In the genomic region with DNA sequence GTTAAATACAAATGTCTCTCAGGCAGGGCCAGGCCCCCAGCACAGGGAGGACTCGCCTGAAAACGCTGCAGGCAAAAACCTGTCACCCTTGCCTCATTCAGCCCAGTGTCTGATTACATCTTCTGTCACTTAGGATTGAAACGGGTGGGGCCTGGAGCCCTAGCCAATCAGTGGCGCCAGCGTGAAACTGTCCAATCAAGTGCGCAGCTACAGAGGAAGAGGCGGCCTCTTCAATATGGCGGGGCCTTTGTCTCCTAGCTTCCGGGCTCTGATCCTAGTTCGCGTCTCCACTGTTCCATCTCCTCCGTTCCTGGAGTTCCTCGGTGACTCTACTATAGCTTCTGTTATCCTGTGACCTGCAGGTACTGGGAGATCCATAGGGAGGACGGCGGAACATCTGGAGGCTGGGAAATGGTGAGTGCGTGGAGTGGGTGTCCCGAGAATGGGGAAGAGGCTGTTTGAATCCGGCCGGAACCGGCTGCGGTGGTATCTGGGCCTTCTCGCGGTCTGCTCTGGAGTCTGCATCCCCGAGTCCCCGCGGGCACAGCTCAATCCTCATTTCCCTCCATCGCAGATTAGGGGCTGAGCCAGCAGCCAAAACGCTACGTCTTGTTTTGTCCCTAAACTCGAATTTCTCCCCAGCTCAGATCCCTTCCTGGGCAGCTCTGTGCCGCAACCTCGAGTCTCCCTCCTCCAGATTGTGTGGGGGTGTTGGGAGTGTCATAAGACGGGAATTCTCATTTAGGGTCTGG, we compare ENCODE assay signal across 8 cellular contexts. TPM values are rescaled to one million over a fixed set of nuclear protein-coding genes. Genes with fewer than 3 reads are reported as not detected.
DNase-seq lines count a peak whose midpoint lies in the region; ATAC-seq and TF ChIP-seq lines count a peak whose summit lies in the region.

TSS of gene ZNF736 (plus strand) at position 222 of the 752 bp plus-strand sequence. CDS start at position 412, 190 bp downstream.

- peaks cover 16 to 50% (median 36%) of the 10 kb centered on the region in 4 donors for H3K4me1 Mint-ChIP-seq in CD4-positive, alpha-beta memory T cell

- CTCF ChIA-PET in CD4-positive, alpha-beta memory T cell (lab: Charles Lee; ENCODE audit: partially characterized antibody), result interaction anchor here (1.0 to 1.7 kb wide), 3 partner anchors 8 to 481 kb away, joined by 3 read pairs; partner anchors contain the start of gene ZNF138
- CTCF ChIA-PET in activated CD8-positive, alpha-beta memory T cell treated with anti-CD3 and anti-CD28 coated beads for 36 hours (lab: Charles Lee), result interaction anchor here (0.6 to 1.7 kb wide), 2 partner anchors 192 to 249 kb away, joined by 4 to 5 read pairs; partner anchors contain the start of gene ZNF680

- intact Hi-C loops in CD4-positive, alpha-beta memory T cell (cut with micrococcal nuclease), result loop anchor here (1.0 to 2.0 kb wide), 5 partner anchors 249 to 481 kb away; partner anchors contain the start of genes ZNF107, ZNF138 and ZNF680
- intact Hi-C loops in mucosa of descending colon (cut with DNase I, micrococcal nuclease), result no loop called here

- peaks cover 0 to 3% (median 0%) of the 10 kb centered on the region in 8 donors for H3K9me3 Mint-ChIP-seq in CD4-positive, alpha-beta memory T cell

- peaks cover 10 to 20% of the 10 kb centered on the region in 2 donors for H3K36me3 Mint-ChIP-seq in CD4-positive, alpha-beta memory T cell

- peaks cover 27% of the 10 kb centered on the region for H3K4me1 ChIP-seq in CD4-positive, alpha-beta memory T cell (ENCODE audit: insufficient read depth, low read length)
- peaks cover 6% of the 10 kb centered on the region for H3K4me1 ChIP-seq in effector memory CD4-positive, alpha-beta T cell (ENCODE audit: control insufficient read depth, insufficient read depth, low read length, poor library complexity, severe bottlenecking)
- H3K4me1 ChIP-seq in mucosa of descending colon (ENCODE audit: low read depth), result peaks cover 7% of the 10 kb centered on the region

- no peaks in the 10 kb centered on the region for H3K27me3 ChIP-seq in CD4-positive, alpha-beta memory T cell (ENCODE audit: insufficient read depth, low read length)
- no peaks in the 10 kb centered on the region for H3K27me3 ChIP-seq in effector memory CD4-positive, alpha-beta T cell (replicated peaks; ENCODE audit: control insufficient read depth, insufficient read depth, low read length, poor library complexity, severe bottlenecking)

- H3K9me3 ChIP-seq in CD4-positive, alpha-beta memory T cell (ENCODE audit: control insufficient read depth in 1 of 2, low read length in 2 of 2), result no peaks in the 10 kb centered on the region
- H3K9me3 ChIP-seq in effector memory CD4-positive, alpha-beta T cell (ENCODE audit: control insufficient read depth, low read length), result no peaks in the 10 kb centered on the region
- H3K9me3 ChIP-seq in mucosa of descending colon, result no peaks in the 10 kb centered on the region

- POLR2A ChIA-PET in CD4-positive, alpha-beta memory T cell (lab: Charles Lee; ENCODE audit: partially characterized antibody), result interaction anchor here (0.6 to 2.3 kb wide), 8 partner anchors 8 to 724 kb away, joined by 3 to 24 read pairs (median 8); partner anchors contain the start of genes ERV3-1, ZNF107, ZNF138 and ZNF680
- POLR2A ChIA-PET in activated CD8-positive, alpha-beta memory T cell treated with anti-CD3 and anti-CD28 coated beads for 36 hours (lab: Charles Lee), result interaction anchor here (1.1 kb wide), 1 partner anchor 480 kb away, joined by 3 read pairs; the partner anchor contains the start of gene ZNF138

- peak within 1 kb of the TSS; percentile 59 for H3K27ac ChIP-seq in CD4-positive, alpha-beta memory T cell (ENCODE audit: low read depth, low read length)
- H3K27ac ChIP-seq in effector memory CD4-positive, alpha-beta T cell (ENCODE audit: insufficient read depth, low read length, poor library complexity, severe bottlenecking), result peak within 1 kb of the TSS; percentile 61

- H3K27me3 Mint-ChIP-seq in CD4-positive, alpha-beta memory T cell, result no peaks in the 10 kb centered on the region

- peak within 1 kb of the TSS; percentile 96 to 99 (median 98) for H3K27ac Mint-ChIP-seq in CD4-positive, alpha-beta memory T cell

- DNase-seq in CD4-positive, alpha-beta memory T cell, result peak; percentile 87 to 93 (median 89)
- DNase-seq in NK-92 (lab: John Stamatoyannopoulos, UW; ENCODE audit: unreplicated experiment), result peak; percentile 11
- peak; percentile 75 to 82 (median 81) for DNase-seq in effector memory CD4-positive, alpha-beta T cell
- DNase-seq in mucosa of descending colon, result peak; percentile 88 to 92 (median 92)
- peak; percentile 78 to 79 for DNase-seq in stimulated activated CD8-positive, alpha-beta memory T cell treated with anti-CD3 and anti-CD28 coated beads, Interleukin-7, amount 100 ng/mL, for 4 hours (ENCODE audit: low read depth in 2 of 2)

- peak; percentile 100 for ATAC-seq in GM19397 (IDR thresholded peaks at IDR 0.05; ENCODE audit: unreplicated experiment)
- ATAC-seq in HG03575 (IDR thresholded peaks at IDR 0.05; ENCODE audit: extremely low read depth, insufficient number of reproducible peaks, low FRiP score, unreplicated experiment), result peak; percentile 100
- peak; percentile 100 for ATAC-seq in mucosa of descending colon

- TF ChIP-seq CTCF in mucosa of descending colon (IDR thresholded peaks at IDR 0.05), result no peak

- peak within 1 kb of the TSS; percentile 88 to 97 for H3K4me3 ChIP-seq in CD4-positive, alpha-beta memory T cell (ENCODE audit: low read length in 2 of 2)
- H3K4me3 ChIP-seq in effector memory CD4-positive, alpha-beta T cell (ENCODE audit: insufficient read depth, low read depth, low read length, poor library complexity, severe bottlenecking), result peak within 1 kb of the TSS; percentile 92
- peak within 1 kb of the TSS; percentile 67 for H3K4me3 ChIP-seq in mucosa of descending colon

- no peaks in the 10 kb centered on the region for H3K36me3 ChIP-seq in CD4-positive, alpha-beta memory T cell (ENCODE audit: insufficient read depth, low read length)
- H3K36me3 ChIP-seq in effector memory CD4-positive, alpha-beta T cell (ENCODE audit: control insufficient read depth, insufficient read depth, low read length), result no peaks in the 10 kb centered on the region
- H3K36me3 ChIP-seq in mucosa of descending colon (ENCODE audit: low read depth), result no peaks in the 10 kb centered on the region

- H3K4me3 Mint-ChIP-seq in CD4-positive, alpha-beta memory T cell, result peak within 1 kb of the TSS; percentile 98 to 99 (median 99)

RNA-seq across cellular contexts. Expression of gene ZNF736, which starts in this region (rescaled TPM):
- total RNA-seq in CD4-positive, alpha-beta memory T cell, result 10 to 100 TPM; 43.6 to 48.2 TPM
- 1 to 10 TPM in 1 of 2 donors, under 1 TPM in 1; 0.32 to 4.3 TPM for polyA plus RNA-seq in CD4-positive, alpha-beta memory T cell
- 10 to 100 TPM; 20.9 to 22.6 TPM for total RNA-seq in activated CD8-positive, alpha-beta memory T cell treated with anti-CD3 and anti-CD28 coated beads for 36 hours
- total RNA-seq in mucosa of descending colon, result 10 to 100 TPM; 11.0 to 14.0 (median 11.7) TPM

Comparison
In these comparisons a context has a peak if more than half of its experiments do, and no peak if none do; other contexts are left out.
1. Peak in every context shown above with its lines: DNase-seq, ATAC-seq, H3K4me3 ChIP-seq and H3K27ac ChIP-seq.
2. DNase-seq: peak in every context shown above with its lines; median percentile 92 in mucosa of descending colon; 89 in CD4-positive, alpha-beta memory T cell; 81 in effector memory CD4-positive, alpha-beta T cell; 78 in stimulated activated CD8-positive, alpha-beta memory T cell treated with anti-CD3 and anti-CD28 coated beads, Interleukin-7, amount 100 ng/mL, for 4 hours; 11 in NK-92.